In the genomic region with DNA sequence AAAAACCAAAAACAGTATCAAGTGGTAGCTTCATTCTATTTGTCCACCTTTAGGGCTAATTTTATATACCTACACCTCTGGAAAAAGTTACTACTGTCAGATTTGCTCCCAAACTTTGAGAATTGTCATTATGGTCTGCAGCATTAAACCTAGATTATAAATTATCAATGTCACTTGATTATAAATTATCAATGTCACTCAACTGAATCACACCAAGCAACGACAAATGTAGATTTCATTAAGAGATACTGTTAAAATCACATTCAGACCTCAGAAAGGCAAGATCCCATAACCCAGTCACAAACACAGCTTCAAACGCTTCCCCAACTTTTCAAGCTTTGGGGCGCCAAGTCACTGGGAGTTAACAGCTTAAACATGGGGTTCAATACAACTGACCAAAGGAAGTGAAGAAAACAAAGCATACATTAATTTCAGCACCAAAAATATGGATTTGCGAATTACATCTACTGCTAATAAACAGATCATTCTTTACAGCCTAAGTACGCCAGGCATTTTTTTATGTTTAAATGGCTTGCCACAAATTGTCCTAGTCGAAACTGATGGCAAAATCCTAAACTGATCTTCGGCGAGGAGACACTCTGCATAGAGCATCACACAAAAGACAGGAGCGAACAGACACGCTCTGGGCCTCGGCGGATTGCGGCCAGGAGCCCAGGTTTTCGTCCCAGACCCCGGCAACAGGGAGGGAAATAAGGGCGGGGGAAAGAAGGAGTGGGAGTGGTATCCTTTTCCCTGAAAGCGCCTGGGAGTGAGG, we compare ENCODE assay signal across 8 cellular contexts. TPM values are rescaled to one million over a fixed set of nuclear protein-coding genes. Genes with fewer than 3 reads are reported as not detected.
DNase-seq lines count a peak whose midpoint lies in the region; ATAC-seq lines count a peak whose summit lies in the region.

No MANE protein-coding gene starts in this region.

- POLR2A ChIA-PET in activated CD4-positive, alpha-beta memory T cell treated with anti-CD3 and anti-CD28 coated beads, Interleukin-2, amount 10 ng/mL, durations not matched to agents 7 days and 5 days (lab: Charles Lee), result interaction anchor here (0.6 to 4.6 kb wide), 15 partner anchors 10 to 309 kb away, joined by 3 to 41 read pairs (median 5); a partner anchor contains a TSS

- no peaks in the 10 kb centered on the region for H3K27me3 Mint-ChIP-seq in activated CD4-positive, alpha-beta memory T cell treated with anti-CD3 and anti-CD28 coated beads, Interleukin-2, amount 10 ng/mL, durations not matched to agents 7 days and 5 days

- H3K36me3 Mint-ChIP-seq in activated CD4-positive, alpha-beta memory T cell treated with anti-CD3 and anti-CD28 coated beads, Interleukin-2, amount 10 ng/mL, durations not matched to agents 7 days and 5 days (ENCODE audit: low read depth), result peaks cover 37% of the 10 kb centered on the region

- peaks cover 23% of the 10 kb centered on the region for H3F3A ChIP-seq in GM23248 (ENCODE audit: insufficient read depth)

- H3K9me2 ChIP-seq in GM23248 (ENCODE audit: insufficient read depth), result no peaks in the 10 kb centered on the region

- peak overlapping the region; percentile 93 for H3K4me3 ChIP-seq in GM23248

- no peaks in the 10 kb centered on the region for H3K27me3 ChIP-seq in GM23248 (replicated peaks; ENCODE audit: insufficient read depth)

- H3K27ac Mint-ChIP-seq in activated CD4-positive, alpha-beta memory T cell treated with anti-CD3 and anti-CD28 coated beads, Interleukin-2, amount 10 ng/mL, durations not matched to agents 7 days and 5 days, result peak overlapping the region; percentile 86

- H3K9ac ChIP-seq in GM23248, result peak overlapping the region; percentile 97

- peak overlapping the region; percentile 89 for H3K4me2 ChIP-seq in GM23248 (ENCODE audit: unreplicated experiment)

- DNase-seq in AG20443 (ENCODE audit: low spot score) (peak; percentile 29), GM23248 (peak; percentile 62), left cardiac atrium (no peak), sciatic nerve (ENCODE audit: low spot score) (peak; percentile 31), NCI-H1417 treated with DMSO at 0.1 percent for 48 hours (lab: John Stamatoyannopoulos, UW) (no peak), CD1c-positive myeloid dendritic cell (ENCODE audit: extremely low spot score) (no peak)
- DNase-seq in activated CD4-positive, alpha-beta memory T cell treated with anti-CD3 and anti-CD28 coated beads, Interleukin-2, amount 10 ng/mL, durations not matched to agents 7 days and 5 days, result no peak
- DNase-seq in activated CD4-positive, alpha-beta T cell treated with anti-CD3 and anti-CD28 coated beads, Interleukin-2, amount 50 U/mL, for 48 hours, result no peak

- in situ Hi-C loops in GM23248 (cut with MboI), result loop anchor here (25.0 kb wide), 1 partner anchor 294 kb away; no protein-coding TSS in a partner anchor

- no peaks in the 10 kb centered on the region for H3K9me3 ChIP-seq in GM23248 (ENCODE audit: low read depth)

- peak overlapping the region; percentile 92 for H3K4me3 Mint-ChIP-seq in activated CD4-positive, alpha-beta memory T cell treated with anti-CD3 and anti-CD28 coated beads, Interleukin-2, amount 10 ng/mL, durations not matched to agents 7 days and 5 days

- H3K4me1 Mint-ChIP-seq in activated CD4-positive, alpha-beta memory T cell treated with anti-CD3 and anti-CD28 coated beads, Interleukin-2, amount 10 ng/mL, durations not matched to agents 7 days and 5 days, result peaks cover 69% of the 10 kb centered on the region

- peaks cover 12% of the 10 kb centered on the region; the same call in 1 of the 2 replicates for H4K20me1 ChIP-seq in GM23248 (ENCODE audit: insufficient read depth)

- CTCF ChIA-PET in activated CD4-positive, alpha-beta memory T cell treated with anti-CD3 and anti-CD28 coated beads, Interleukin-2, amount 10 ng/mL, durations not matched to agents 7 days and 5 days (lab: Charles Lee), result interaction anchor here (1.3 kb wide), 1 partner anchor 17 kb away, joined by 6 read pairs; no protein-coding TSS in a partner anchor

- H3K36me3 ChIP-seq in GM23248 (ENCODE audit: low read depth), result no peaks in the 10 kb centered on the region

- peak overlapping the region; percentile 98 for H2AFZ ChIP-seq in GM23248

- H3K4me1 ChIP-seq in GM23248 (ENCODE audit: insufficient read depth), result peaks cover 25% of the 10 kb centered on the region

- H3K27ac ChIP-seq in GM23248, result peak overlapping the region; percentile 94

- H3K79me2 ChIP-seq in GM23248 (ENCODE audit: insufficient read depth), result peaks cover 58% of the 10 kb centered on the region

- H3K9me3 Mint-ChIP-seq in activated CD4-positive, alpha-beta memory T cell treated with anti-CD3 and anti-CD28 coated beads, Interleukin-2, amount 10 ng/mL, durations not matched to agents 7 days and 5 days, result no peaks in the 10 kb centered on the region

- WGBS in GM23248 (ENCODE audit: low coverage in 1 of 2, low lambda C conversion rate in 2 of 2, missing lambda C conversion rate in 2 of 2), 2 experiments, result 1 to 4% methylated on average over 16 to 17 of the region's 17 CpGs

- ATAC-seq in left cardiac atrium (peak; percentile 14 to 32), sciatic nerve (peak; percentile 7)

- intact Hi-C loops in left cardiac atrium (cut with DNase I) (no loop called here), sciatic nerve (cut with DNase I) (no loop called here)

RNA-seq across cellular contexts. Expression of a gene that starts 1.0 kb away (rescaled TPM):
- total RNA-seq in GM23248 (2014; rRNA removed; shearing (Covaris generic)), result 129 and 136 TPM in 2 replicates
- polyA plus RNA-seq in GM23248 (2016; fragmentation: Nextera tagmentation; extraction: Ambion mirVana), result 139 and 145 TPM in 2 replicates
- 100 to 1,000 TPM; 130 to 132 TPM for total RNA-seq in activated CD4-positive, alpha-beta memory T cell treated with anti-CD3 and anti-CD28 coated beads, Interleukin-2, amount 10 ng/mL, durations not matched to agents 7 days and 5 days
- 10 to 100 TPM; 78.7 to 86.6 TPM for total RNA-seq in left cardiac atrium
- 145 TPM for total RNA-seq in sciatic nerve

Comparison
In these comparisons a context has a peak if more than half of its experiments do, and no peak if none do; other contexts are left out.
1. DNase-seq: peak in AG20443 (single experiment), GM23248 (single experiment) and sciatic nerve (single experiment); none in activated CD4-positive, alpha-beta memory T cell treated with anti-CD3 and anti-CD28 coated beads, Interleukin-2, amount 10 ng/mL, durations not matched to agents 7 days and 5 days (single experiment), left cardiac atrium (single experiment), NCI-H1417 treated with DMSO at 0.1 percent for 48 hours (single experiment), CD1c-positive myeloid dendritic cell (single experiment) and activated CD4-positive, alpha-beta T cell treated with anti-CD3 and anti-CD28 coated beads, Interleukin-2, amount 50 U/mL, for 48 hours (0 of 2).